In the genomic region with DNA sequence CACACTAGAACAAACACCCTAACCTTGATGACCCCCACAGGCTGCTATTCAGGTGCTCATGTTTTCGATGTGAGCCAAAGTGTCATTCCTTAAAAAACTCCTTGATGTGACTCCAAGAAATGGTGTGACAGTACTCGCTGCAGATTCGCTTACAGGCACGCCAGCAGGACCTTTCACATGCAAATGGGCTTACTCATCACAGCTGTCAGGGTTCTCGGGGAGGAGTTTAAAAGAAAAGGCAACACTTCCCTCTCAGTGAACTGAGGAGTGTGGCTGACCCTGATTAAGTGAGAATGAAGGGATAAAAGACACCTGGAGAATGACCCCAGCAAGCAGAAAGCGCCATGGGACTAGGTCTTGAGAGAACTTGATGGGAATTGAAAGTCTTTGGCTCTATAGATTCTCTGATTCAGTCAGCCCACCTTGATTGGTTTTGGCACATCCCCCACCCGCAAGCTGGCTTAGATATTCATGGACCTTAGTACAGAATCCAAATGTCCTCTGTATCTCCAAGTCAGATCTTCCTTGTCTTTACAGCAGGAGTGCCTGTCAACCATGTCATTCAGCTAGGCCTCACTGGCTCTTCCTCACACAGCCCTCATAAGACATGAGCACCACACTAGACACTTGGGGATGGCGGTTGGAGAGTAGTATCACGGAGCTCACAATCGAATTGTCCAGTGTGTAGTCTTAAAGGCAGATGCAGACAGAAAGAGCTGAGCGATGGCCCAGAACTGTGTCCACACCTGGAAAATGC, we compare ENCODE assay signal across 8 cellular contexts.
DNase-seq lines count a peak whose midpoint lies in the region; ATAC-seq and TF ChIP-seq lines count a peak whose summit lies in the region.

No MANE protein-coding gene starts in this region.

- no peaks in the 10 kb centered on the region for H3K9me3 ChIP-seq in HUES48 (ENCODE audit: control insufficient read depth, insufficient read depth, low read length)

- H3K27ac ChIP-seq in HUES48 (ENCODE audit: low read depth, low read length): peak overlapping the region; percentile 86

- H3K9me3 Mint-ChIP-seq in T-helper 2 cell treated with Interferon-gamma antibody and Interleukin-4, amounts not matched to agents 5 μg/mL and 100 μg/mL, for 36 hours: no peaks in the 10 kb centered on the region

- H3K4me3 Mint-ChIP-seq in T-helper 2 cell treated with Interferon-gamma antibody and Interleukin-4, amounts not matched to agents 5 μg/mL and 100 μg/mL, for 36 hours: peak overlapping the region; percentile 8

- no peaks in the 10 kb centered on the region for H3K36me3 ChIP-seq in HUES48 (ENCODE audit: control insufficient read depth, insufficient read depth, low read length)

- peaks cover 26% of the 10 kb centered on the region for H3K4me1 ChIP-seq in HUES48 (ENCODE audit: control insufficient read depth, insufficient read depth, low read length)

- H3K27ac Mint-ChIP-seq in T-helper 2 cell treated with Interferon-gamma antibody and Interleukin-4, amounts not matched to agents 5 μg/mL and 100 μg/mL, for 36 hours: peak overlapping the region; percentile 71

- H3K36me3 Mint-ChIP-seq in T-helper 2 cell treated with Interferon-gamma antibody and Interleukin-4, amounts not matched to agents 5 μg/mL and 100 μg/mL, for 36 hours (ENCODE audit: low read depth): peaks cover 15% of the 10 kb centered on the region

- no peaks in the 10 kb centered on the region for H3K27me3 ChIP-seq in HUES48 (ENCODE audit: control insufficient read depth, insufficient read depth, low read length)

- H3K4me1 Mint-ChIP-seq in T-helper 2 cell treated with Interferon-gamma antibody and Interleukin-4, amounts not matched to agents 5 μg/mL and 100 μg/mL, for 36 hours (ENCODE audit: low read depth): peaks cover 24% of the 10 kb centered on the region

- no peak for DNase-seq in T-helper 2 cell treated with Interferon-gamma antibody and Interleukin-4, amounts not matched to agents 5 μg/mL and 100 μg/mL, for 36 hours (ENCODE audit: low spot score)
- DNase-seq in T-helper 2 cell (no peak), choroid plexus epithelial cell (ENCODE audit: low read depth) (peak; percentile 87), non-pigmented ciliary epithelial cell (ENCODE audit: low read depth) (peak; percentile 68)

- no peak overlapping the region for H3K9ac ChIP-seq in HUES48 (ENCODE audit: low read depth, low read length)

- ATAC-seq in HG03442 (IDR thresholded peaks at IDR 0.05; ENCODE audit: unreplicated experiment): no peak
- no peak for ATAC-seq in GM18867 (IDR thresholded peaks at IDR 0.05; ENCODE audit: unreplicated experiment)
- no peak for ATAC-seq in GM21576 (IDR thresholded peaks at IDR 0.05; ENCODE audit: unreplicated experiment)

- TF ChIP-seq CTCF in choroid plexus epithelial cell (conservative IDR thresholded peaks at IDR 0.05; ENCODE audit: low read depth, low read length): no peak

- no peaks in the 10 kb centered on the region for H3K27me3 Mint-ChIP-seq in T-helper 2 cell treated with Interferon-gamma antibody and Interleukin-4, amounts not matched to agents 5 μg/mL and 100 μg/mL, for 36 hours (ENCODE audit: low read depth)

- H3K4me3 ChIP-seq in HUES48 (ENCODE audit: low read depth, low read length): 0 out of 2 replicates have a peak overlapping the region, but pooled peaks have one; percentile 16
- no peak overlapping the region for H3K4me3 ChIP-seq in choroid plexus epithelial cell (ENCODE audit: low read depth, low read length)

Comparison
In these comparisons a context has a peak if more than half of its experiments do, and no peak if none do; other contexts are left out.
1. DNase-seq: peak in choroid plexus epithelial cell (single experiment) and non-pigmented ciliary epithelial cell (single experiment); none in T-helper 2 cell treated with Interferon-gamma antibody and Interleukin-4, amounts not matched to agents 5 μg/mL and 100 μg/mL, for 36 hours (single experiment) and T-helper 2 cell (0 of 5).